ENCODE assay signal across 8 cellular contexts in genomic region chr3:126472277-126473006, GRCh38. TPM values are rescaled to one million over a fixed set of nuclear protein-coding genes. Genes with fewer than 3 reads are reported as not detected.
A peak's percentile ranks its signal among the peaks of the same experiment; 100 is the strongest.
DNase-seq lines count a peak whose midpoint lies in the region; ATAC-seq, FAIRE-seq and TF ChIP-seq lines count a peak whose summit lies in the region.

No MANE protein-coding gene starts in this region.

- H3K9me3 ChIP-seq in pancreas: no peaks in the 10 kb centered on the region

- no peak overlapping the region for H3K27ac Mint-ChIP-seq in activated CD8-positive, alpha-beta memory T cell treated with anti-CD3 and anti-CD28 coated beads, Interleukin-2, amount 10 ng/mL, durations not matched to agents 7 days and 5 days
- no peak overlapping the region for H3K27ac Mint-ChIP-seq in activated T-helper 1 cell treated with anti-CD3 and anti-CD28 coated beads, Interleukin-12 subunit alpha, Interleukin-12 subunit beta, Interleukin-2, Interleukin-4 antibody, amounts not matched to agents 30 ng/mL and 10 ng/mL and 1 ng/mL, durations not matched to agents 14 hours and 24 hours and 36 hours

- peak overlapping the region in 3 of 4 donors; percentile 0 to 76 (median 14) for H3K4me3 ChIP-seq in pancreas

- peaks cover 0 to 28% (median 27%) of the 10 kb centered on the region in 3 donors for H3K36me3 ChIP-seq in pancreas

- H3K27me3 Mint-ChIP-seq in activated CD8-positive, alpha-beta memory T cell treated with anti-CD3 and anti-CD28 coated beads, Interleukin-2, amount 10 ng/mL, durations not matched to agents 7 days and 5 days: no peaks in the 10 kb centered on the region
- no peaks in the 10 kb centered on the region for H3K27me3 Mint-ChIP-seq in activated T-helper 1 cell treated with anti-CD3 and anti-CD28 coated beads, Interleukin-12 subunit alpha, Interleukin-12 subunit beta, Interleukin-2, Interleukin-4 antibody, amounts not matched to agents 30 ng/mL and 10 ng/mL and 1 ng/mL, durations not matched to agents 14 hours and 24 hours and 36 hours (ENCODE audit: insufficient read depth)

- DNase-seq in activated CD8-positive, alpha-beta memory T cell treated with anti-CD3 and anti-CD28 coated beads, Interleukin-2, amount 10 ng/mL, durations not matched to agents 7 days and 5 days: no peak
- DNase-seq in activated CD8-positive, alpha-beta memory T cell treated with anti-CD3 and anti-CD28 coated beads for 24 hours: no peak
- DNase-seq in NCI-H2029 treated with DMSO at 0.1 percent for 48 hours (lab: John Stamatoyannopoulos, UW): peak; percentile 89
- DNase-seq in activated T-helper 1 cell treated with anti-CD3 and anti-CD28 coated beads, Interleukin-12 subunit alpha, Interleukin-12 subunit beta, Interleukin-2, Interleukin-4 antibody, amounts not matched to agents 30 ng/mL and 10 ng/mL and 1 ng/mL, durations not matched to agents 14 hours and 24 hours and 36 hours (ENCODE audit: low spot score): no peak
- DNase-seq in Right ventricle myocardium superior: peak; percentile 73
- DNase-seq in pancreas: peak; percentile 49 to 65 (median 64)

- peaks cover 16 to 31% (median 21%) of the 10 kb centered on the region in 3 donors for H3K4me1 ChIP-seq in pancreas

- intact Hi-C loops in activated T-helper 1 cell treated with anti-CD3 and anti-CD28 coated beads, Interleukin-12 subunit alpha, Interleukin-12 subunit beta, Interleukin-2, Interleukin-4 antibody, amounts not matched to agents 30 ng/mL and 10 ng/mL and 1 ng/mL, durations not matched to agents 14 hours and 24 hours and 36 hours (cut with micrococcal nuclease): loop anchor here (10.0 kb wide), 1 partner anchor 1582 kb away; the partner anchor contains the start of gene SEC61A1
- intact Hi-C loops in Right ventricle myocardium superior (cut with DNase I): no loop called here
- intact Hi-C loops in pancreas (cut with DNase I): no loop called here

- H3K36me3 Mint-ChIP-seq in activated CD8-positive, alpha-beta memory T cell treated with anti-CD3 and anti-CD28 coated beads, Interleukin-2, amount 10 ng/mL, durations not matched to agents 7 days and 5 days: peaks cover 35% of the 10 kb centered on the region
- peaks cover 44% of the 10 kb centered on the region for H3K36me3 Mint-ChIP-seq in activated T-helper 1 cell treated with anti-CD3 and anti-CD28 coated beads, Interleukin-12 subunit alpha, Interleukin-12 subunit beta, Interleukin-2, Interleukin-4 antibody, amounts not matched to agents 30 ng/mL and 10 ng/mL and 1 ng/mL, durations not matched to agents 14 hours and 24 hours and 36 hours (ENCODE audit: low read depth)

- peak overlapping the region in 2 of 4 donors; percentile 57 to 71 for H3K27ac ChIP-seq in pancreas

- CTCF ChIA-PET in activated CD8-positive, alpha-beta memory T cell treated with anti-CD3 and anti-CD28 coated beads, Interleukin-2, amount 10 ng/mL, durations not matched to agents 7 days and 5 days (lab: Charles Lee): no interaction called here

- 16 to 25% methylated on average over 8 of the region's 8 CpGs for WGBS in pancreas, 2 donors

- peak overlapping the region; percentile 82 for H3K4me3 Mint-ChIP-seq in activated CD8-positive, alpha-beta memory T cell treated with anti-CD3 and anti-CD28 coated beads, Interleukin-2, amount 10 ng/mL, durations not matched to agents 7 days and 5 days
- peak overlapping the region; percentile 93 for H3K4me3 Mint-ChIP-seq in activated T-helper 1 cell treated with anti-CD3 and anti-CD28 coated beads, Interleukin-12 subunit alpha, Interleukin-12 subunit beta, Interleukin-2, Interleukin-4 antibody, amounts not matched to agents 30 ng/mL and 10 ng/mL and 1 ng/mL, durations not matched to agents 14 hours and 24 hours and 36 hours

- no peak for FAIRE-seq in pancreas (lab: Jason Lieb, UNC)

- H3K4me1 Mint-ChIP-seq in activated CD8-positive, alpha-beta memory T cell treated with anti-CD3 and anti-CD28 coated beads, Interleukin-2, amount 10 ng/mL, durations not matched to agents 7 days and 5 days: peaks cover 49% of the 10 kb centered on the region
- H3K4me1 Mint-ChIP-seq in activated T-helper 1 cell treated with anti-CD3 and anti-CD28 coated beads, Interleukin-12 subunit alpha, Interleukin-12 subunit beta, Interleukin-2, Interleukin-4 antibody, amounts not matched to agents 30 ng/mL and 10 ng/mL and 1 ng/mL, durations not matched to agents 14 hours and 24 hours and 36 hours (ENCODE audit: low read depth): peaks cover 46% of the 10 kb centered on the region

- H3K27me3 ChIP-seq in pancreas: no peaks in the 10 kb centered on the region

- no peak for ATAC-seq in activated CD8-positive, alpha-beta memory T cell treated with anti-CD3 and anti-CD28 coated beads, Interleukin-2, amount 10 ng/mL, durations not matched to agents 7 days and 5 days
- ATAC-seq in Right ventricle myocardium superior (ENCODE audit: poor library complexity) (peak; percentile 4), pancreas (peak; percentile 10 to 51 (median 35)), GM19324 (IDR thresholded peaks at IDR 0.05; ENCODE audit: low FRiP score, unreplicated experiment) (no peak), HG02840 (IDR thresholded peaks at IDR 0.05; ENCODE audit: low FRiP score, unreplicated experiment) (no peak)

- TF ChIP-seq CTCF in pancreas (IDR thresholded peaks at IDR 0.05): no peak

- no peaks in the 10 kb centered on the region for H3K9me3 Mint-ChIP-seq in activated CD8-positive, alpha-beta memory T cell treated with anti-CD3 and anti-CD28 coated beads, Interleukin-2, amount 10 ng/mL, durations not matched to agents 7 days and 5 days (ENCODE audit: low read depth)
- no peaks in the 10 kb centered on the region for H3K9me3 Mint-ChIP-seq in activated T-helper 1 cell treated with anti-CD3 and anti-CD28 coated beads, Interleukin-12 subunit alpha, Interleukin-12 subunit beta, Interleukin-2, Interleukin-4 antibody, amounts not matched to agents 30 ng/mL and 10 ng/mL and 1 ng/mL, durations not matched to agents 14 hours and 24 hours and 36 hours

RNA-seq across cellular contexts. Expression of gene ZXDC, which starts 3.2 kb away (rescaled TPM):
- total RNA-seq in activated CD8-positive, alpha-beta memory T cell treated with anti-CD3 and anti-CD28 coated beads, Interleukin-2, amount 10 ng/mL, durations not matched to agents 7 days and 5 days: 10 to 100 TPM; 21.5 to 22.7 TPM
- 29.2 and 29.4 TPM in 2 replicates for total RNA-seq in activated T-helper 1 cell treated with anti-CD3 and anti-CD28 coated beads, Interleukin-12 subunit alpha, Interleukin-12 subunit beta, Interleukin-2, Interleukin-4 antibody, amounts not matched to agents 30 ng/mL and 10 ng/mL and 1 ng/mL, durations not matched to agents 14 hours and 24 hours and 36 hours
- total RNA-seq in Right ventricle myocardium superior (16.1 TPM), pancreas (10 to 100 TPM; 19.4 to 26.1 (median 21.3) TPM)
- 10 to 100 TPM; 19.9 to 21.7 TPM for polyA plus RNA-seq in pancreas

RNA-seq across cellular contexts. Expression of gene UROC1, which starts 45.1 kb away (rescaled TPM):
- total RNA-seq in activated CD8-positive, alpha-beta memory T cell treated with anti-CD3 and anti-CD28 coated beads, Interleukin-2, amount 10 ng/mL, durations not matched to agents 7 days and 5 days: not detected
- total RNA-seq in activated T-helper 1 cell treated with anti-CD3 and anti-CD28 coated beads, Interleukin-12 subunit alpha, Interleukin-12 subunit beta, Interleukin-2, Interleukin-4 antibody, amounts not matched to agents 30 ng/mL and 10 ng/mL and 1 ng/mL, durations not matched to agents 14 hours and 24 hours and 36 hours: not detected in 2 replicates
- total RNA-seq in Right ventricle myocardium superior (not detected), pancreas (not detected)
- polyA plus RNA-seq in pancreas: under 1 TPM in 1 of 2 donors, not detected in 1; 0.09 TPM

RNA-seq across cellular contexts. Expression of gene CHST13, which starts 51.5 kb away (rescaled TPM):
- total RNA-seq in activated CD8-positive, alpha-beta memory T cell treated with anti-CD3 and anti-CD28 coated beads, Interleukin-2, amount 10 ng/mL, durations not matched to agents 7 days and 5 days: not detected
- not detected in 2 replicates for total RNA-seq in activated T-helper 1 cell treated with anti-CD3 and anti-CD28 coated beads, Interleukin-12 subunit alpha, Interleukin-12 subunit beta, Interleukin-2, Interleukin-4 antibody, amounts not matched to agents 30 ng/mL and 10 ng/mL and 1 ng/mL, durations not matched to agents 14 hours and 24 hours and 36 hours
- 0.11 TPM for total RNA-seq in Right ventricle myocardium superior
- total RNA-seq in pancreas: under 1 TPM in 4 of 6 donors, not detected in 2; 0.08 to 0.28 (median 0.20) TPM
- under 1 TPM; 0.08 to 0.19 TPM for polyA plus RNA-seq in pancreas

Comparison
In these comparisons a context has a peak if more than half of its experiments do, and no peak if none do; other contexts are left out.
1. ATAC-seq: peak in Right ventricle myocardium superior (single experiment) and pancreas (4 of 4); none in activated CD8-positive, alpha-beta memory T cell treated with anti-CD3 and anti-CD28 coated beads, Interleukin-2, amount 10 ng/mL, durations not matched to agents 7 days and 5 days (single experiment), GM19324 (single experiment) and HG02840 (single experiment).
2. DNase-seq: peak in NCI-H2029 treated with DMSO at 0.1 percent for 48 hours (single experiment), Right ventricle myocardium superior (single experiment) and pancreas (6 of 6); none in activated CD8-positive, alpha-beta memory T cell treated with anti-CD3 and anti-CD28 coated beads, Interleukin-2, amount 10 ng/mL, durations not matched to agents 7 days and 5 days (single experiment), activated CD8-positive, alpha-beta memory T cell treated with anti-CD3 and anti-CD28 coated beads for 24 hours (single experiment) and activated T-helper 1 cell treated with anti-CD3 and anti-CD28 coated beads, Interleukin-12 subunit alpha, Interleukin-12 subunit beta, Interleukin-2, Interleukin-4 antibody, amounts not matched to agents 30 ng/mL and 10 ng/mL and 1 ng/mL, durations not matched to agents 14 hours and 24 hours and 36 hours (single experiment).